In genomic region chr3:64187065-64187959, GRCh38 we compare ENCODE assay signal across 8 cellular contexts. TPM values are rescaled to one million over a fixed set of nuclear protein-coding genes. Genes with fewer than 3 reads are reported as not detected.
A peak's percentile ranks its signal among the peaks of the same experiment; 100 is the strongest.
DNase-seq lines count a peak whose midpoint lies in the region; ATAC-seq lines count a peak whose summit lies in the region.

No MANE protein-coding gene starts in this region.

- CTCF ChIA-PET in activated CD4-positive, alpha-beta T cell treated with anti-CD3 and anti-CD28 coated beads, Interleukin-2, amount 10 ng/mL, durations not matched to agents 7 days and 5 days (lab: Charles Lee) = interaction anchor here (1.0 kb wide), 1 partner anchor 164 kb away, joined by 4 read pairs; the partner anchor contains the start of gene PSMD6

- POLR2A ChIA-PET in activated CD4-positive, alpha-beta T cell treated with anti-CD3 and anti-CD28 coated beads, Interleukin-2, amount 10 ng/mL, durations not matched to agents 7 days and 5 days (lab: Charles Lee) = no interaction called here

- H3K27me3 Mint-ChIP-seq in activated CD4-positive, alpha-beta T cell treated with anti-CD3 and anti-CD28 coated beads, Interleukin-2, amount 10 ng/mL, durations not matched to agents 7 days and 5 days = peaks cover 1% of the 10 kb centered on the region

- no peak overlapping the region for H3K27ac Mint-ChIP-seq in activated CD4-positive, alpha-beta T cell treated with anti-CD3 and anti-CD28 coated beads, Interleukin-2, amount 10 ng/mL, durations not matched to agents 7 days and 5 days

- peaks cover 25 to 29% (median 28%) of the 10 kb centered on the region in 3 donors for H3K4me1 ChIP-seq in skeletal muscle tissue (ENCODE audit: control insufficient read depth in 3 of 3, insufficient read depth in 3 of 3, low read length in 3 of 3)

- H3K9me3 ChIP-seq in skeletal muscle tissue (ENCODE audit: control insufficient read depth in 3 of 3, low read length in 3 of 3) = no peaks in the 10 kb centered on the region

- H3K27ac ChIP-seq in angular gyrus (ENCODE audit: low read depth, low read length) (peak overlapping the region; percentile 49), skeletal muscle tissue (ENCODE audit: low read depth, low read length) (peak overlapping the region; percentile 28)

- no peaks in the 10 kb centered on the region for H3K27me3 ChIP-seq in skeletal muscle tissue (ENCODE audit: control insufficient read depth in 3 of 3, insufficient read depth in 3 of 3, low read length in 3 of 3)

- no peaks in the 10 kb centered on the region for H3K4me1 Mint-ChIP-seq in activated CD4-positive, alpha-beta T cell treated with anti-CD3 and anti-CD28 coated beads, Interleukin-2, amount 10 ng/mL, durations not matched to agents 7 days and 5 days

- no peaks in the 10 kb centered on the region for H3K9me3 Mint-ChIP-seq in activated CD4-positive, alpha-beta T cell treated with anti-CD3 and anti-CD28 coated beads, Interleukin-2, amount 10 ng/mL, durations not matched to agents 7 days and 5 days

- H3K4me3 Mint-ChIP-seq in activated CD4-positive, alpha-beta T cell treated with anti-CD3 and anti-CD28 coated beads, Interleukin-2, amount 10 ng/mL, durations not matched to agents 7 days and 5 days = no peak overlapping the region

- no peaks in the 10 kb centered on the region for H3K36me3 Mint-ChIP-seq in activated CD4-positive, alpha-beta T cell treated with anti-CD3 and anti-CD28 coated beads, Interleukin-2, amount 10 ng/mL, durations not matched to agents 7 days and 5 days (ENCODE audit: low read depth)

- peak; percentile 97 for DNase-seq in HT1080 (ENCODE audit: low read depth)
- peak; percentile 37 for DNase-seq in iPS-NIHi11 (ENCODE audit: low spot score)
- DNase-seq in activated CD4-positive, alpha-beta T cell treated with anti-CD3 and anti-CD28 coated beads, Interleukin-2, amount 10 ng/mL, durations not matched to agents 7 days and 5 days = no peak
- DNase-seq in NCI-H187 treated with DMSO at 0.1 percent for 48 hours (lab: John Stamatoyannopoulos, UW) = no peak

- H3K36me3 ChIP-seq in skeletal muscle tissue (ENCODE audit: control insufficient read depth in 3 of 3, insufficient read depth in 3 of 3, low read length in 3 of 3) = no peaks in the 10 kb centered on the region

- ATAC-seq in GM21786 (IDR thresholded peaks at IDR 0.05; ENCODE audit: unreplicated experiment) (no peak), HG03571 (IDR thresholded peaks at IDR 0.05; ENCODE audit: unreplicated experiment) (no peak)

- H3K9ac ChIP-seq in skeletal muscle tissue (ENCODE audit: low read depth in 1 of 3, low read length in 3 of 3) = no peak overlapping the region

- H3K4me3 ChIP-seq in skeletal muscle tissue (ENCODE audit: low read length in 3 of 3) = no peak overlapping the region

RNA-seq across cellular contexts. Expression of gene PRICKLE2, which starts 38.0 kb away (rescaled TPM):
- 7.6 and 9.5 TPM in 2 replicates for total RNA-seq in HT1080 (2014; rRNA removed; shearing (Covaris generic))
- 2.3 and 3.5 TPM in 2 replicates for polyA plus RNA-seq in HT1080 (2015; cell fraction: cytosol; rRNA removed)
- polyA plus RNA-seq in HT1080 (2015; cell fraction: nucleus; rRNA removed) = 6.9 and 7.9 TPM in 2 replicates
- 32.9 TPM for total RNA-seq in skeletal muscle tissue
- total RNA-seq in activated CD4-positive, alpha-beta T cell treated with anti-CD3 and anti-CD28 coated beads, Interleukin-2, amount 10 ng/mL, durations not matched to agents 7 days and 5 days = not detected

Comparison
In these comparisons a context has a peak if more than half of its experiments do, and no peak if none do; other contexts are left out.
1. DNase-seq: peak in HT1080 (single experiment) and iPS-NIHi11 (single experiment); none in activated CD4-positive, alpha-beta T cell treated with anti-CD3 and anti-CD28 coated beads, Interleukin-2, amount 10 ng/mL, durations not matched to agents 7 days and 5 days (single experiment) and NCI-H187 treated with DMSO at 0.1 percent for 48 hours (single experiment).